2 cellular contexts compared by ENCODE assay signal in genomic region chr21:29305068-29305467, GRCh38.
TF ChIP-seq lines count a peak whose summit lies in the region.

No MANE protein-coding gene starts in this region.

TF ChIP-seq in SK-N-SH, 30 proteins besides CTCF, POLR2A, EP300 and RAD21:
- TF ChIP-seq USF1 (IDR thresholded peaks at IDR 0.05; ENCODE audit: borderline replicate concordance, low read depth) (no peak), YY1 (IDR thresholded peaks at IDR 0.05; ENCODE audit: low read depth) (no peak), ZBTB33 (IDR thresholded peaks at IDR 0.05; ENCODE audit: borderline replicate concordance, low read depth) (no peak), POLR2AphosphoS5 (IDR thresholded peaks at IDR 0.05; ENCODE audit: low read depth, low read length) (no peak), IRF3 (IDR thresholded peaks at IDR 0.05; ENCODE audit: low read depth, low read length) (no peak), TCF12 (IDR thresholded peaks at IDR 0.05) (no peak), RFX5 (IDR thresholded peaks at IDR 0.05; ENCODE audit: low read length) (no peak), EZH2phosphoT487 (IDR thresholded peaks at IDR 0.05; ENCODE audit: borderline replicate concordance, low read depth) (no peak), USF2 (IDR thresholded peaks at IDR 0.05; ENCODE audit: borderline replicate concordance, low read depth, low read length) (no peak), SIN3A (IDR thresholded peaks at IDR 0.05; ENCODE audit: borderline replicate concordance, low read depth, low read length) (no peak), TAF1 (IDR thresholded peaks at IDR 0.05; ENCODE audit: borderline replicate concordance, low read depth, low read length) (no peak), NRF1 (IDR thresholded peaks at IDR 0.05; ENCODE audit: low read depth, low read length) (no peak)

TF ChIP-seq in SK-N-SH treated with all-trans-retinoic acid at 6 μM for 48 hours, 23 proteins besides CTCF, POLR2A, EP300 and RAD21:
- TF ChIP-seq PPARA (CRISPR knock-in tag; IDR thresholded peaks at IDR 0.05; ENCODE audit: borderline replicate concordance): no peak
- TF ChIP-seq PATZ1 (CRISPR knock-in tag; IDR thresholded peaks at IDR 0.05; ENCODE audit: borderline replicate concordance): no peak
- no peak for TF ChIP-seq ZFP30 (CRISPR knock-in tag; IDR thresholded peaks at IDR 0.05)
- no peak for TF ChIP-seq ZFP3 (CRISPR knock-in tag; IDR thresholded peaks at IDR 0.05)
- TF ChIP-seq ZNF8 (CRISPR knock-in tag; IDR thresholded peaks at IDR 0.05): no peak
TF ChIP-seq in SK-N-SH treated with all-trans-retinoic acid at 6 μM for 48 hours: peak in this region for 0.
